In the genomic region with DNA sequence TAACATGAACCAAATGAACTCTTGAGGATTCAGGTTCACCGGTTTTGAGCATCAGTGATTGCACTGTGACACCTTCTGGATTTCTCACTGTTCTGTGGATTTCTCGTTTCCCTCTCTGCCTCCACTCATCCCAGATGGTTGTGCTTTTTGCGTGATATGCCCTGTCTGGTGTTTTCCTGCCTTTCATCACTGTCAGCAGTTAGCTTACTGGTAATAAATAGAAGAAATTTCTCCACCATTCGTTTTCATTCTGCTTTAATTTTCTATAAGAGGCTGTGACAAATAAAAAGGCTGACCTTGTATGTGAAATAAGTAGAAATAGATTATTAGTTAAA, we compare ENCODE assay signal across 21 cellular contexts. TPM values are rescaled to one million over a fixed set of nuclear protein-coding genes. Genes with fewer than 3 reads are reported as not detected.
DNase-seq lines count a peak whose midpoint lies in the region; ATAC-seq and TF ChIP-seq lines count a peak whose summit lies in the region.
"Had no signal": no experiment of that assay in that cellular context is flagged by ENCODE, and none has a peak within 500 bp of the region (broad histone marks: within the 10 kb centered on the region; RNA-seq: fewer than 3 reads in every experiment).

No MANE protein-coding gene starts in this region.

- H4K8ac ChIP-seq in IMR-90 (ENCODE audit: low read depth in 2 of 2, low read length in 2 of 2), result peak overlapping the region; percentile 46 to 88

- dilution Hi-C loops in IMR-90 (cut with HindIII; ENCODE audit: low sequenced_read_pairs, unreplicated experiment), result no loop called here

- H3K9ac ChIP-seq in IMR-90 (ENCODE audit: low read depth, low read length), result peak overlapping the region; percentile 66; the same call in 1 of the 2 replicates
- H3K9ac ChIP-seq: GM23248 had no signal

- peak overlapping the region; percentile 53 for H2AK9ac ChIP-seq in IMR-90 (replicated peaks; ENCODE audit: low read depth, low read length, poor library complexity)

- peak overlapping the region; percentile 92 for H3K27ac ChIP-seq in ACC112 (ENCODE audit: low read depth, low read length)
- peak overlapping the region; percentile 94 for H3K27ac ChIP-seq in IMR-90 (ENCODE audit: insufficient read depth, low read length)
- no peak overlapping the region for H3K27ac ChIP-seq in hepatocyte
- H3K27ac ChIP-seq: GM23248, HL-60 had no signal

- H3K23ac ChIP-seq in IMR-90 (ENCODE audit: low read depth, low read length), result peak overlapping the region; percentile 57; the same call in 1 of the 2 replicates

- peak overlapping the region; percentile 94 for H2BK5ac ChIP-seq in IMR-90 (ENCODE audit: low read depth, low read length, poor library complexity, severe bottlenecking)

- peaks cover 43% of the 10 kb centered on the region for H3K4me1 ChIP-seq in ACC112 (ENCODE audit: control insufficient read depth, insufficient read depth, low read length, unreplicated experiment)
- peaks cover 22% of the 10 kb centered on the region for H3K4me1 ChIP-seq in IMR-90 (ENCODE audit: control insufficient read depth, insufficient read depth, low read length)
- peaks cover 12% of the 10 kb centered on the region for H3K4me1 ChIP-seq in hepatocyte (ENCODE audit: insufficient read depth)

- H4K20me1 ChIP-seq in IMR-90 (ENCODE audit: insufficient read depth, low read length) (no peaks in the 10 kb centered on the region), hepatocyte (ENCODE audit: insufficient read depth, poor library complexity, severe bottlenecking) (no peaks in the 10 kb centered on the region)

- CTCF ChIA-PET in IMR-90 (lab: Yijun Ruan, JAX), result interaction anchor here (0.8 kb wide), 1 partner anchor 53 kb away, joined by 4 read pairs; no protein-coding TSS in a partner anchor

- H3K4me3 ChIP-seq in ACC112 (ENCODE audit: low read depth, low read length) (no peak overlapping the region), IMR-90 (ENCODE audit: insufficient read depth, low read depth, low read length) (no peak overlapping the region), hepatocyte (no peak overlapping the region)
- H3K4me3 ChIP-seq: GM23248 had no signal

- no TSS peak for BruUV-seq in IMR-90 (replicated peaks; lab: Mats Ljungman, UMichigan)

- H3K9me3 ChIP-seq in IMR-90 (ENCODE audit: control insufficient read depth, insufficient read depth, low read length) (no peaks in the 10 kb centered on the region), hepatocyte (ENCODE audit: low read depth) (no peaks in the 10 kb centered on the region)

- 83% methylated on average over 1 of the region's 4 CpGs; no CpG with 5 or more reads in 1 of the 2 experiments for WGBS in IMR-90 (ENCODE audit: extremely low coverage in 2 of 2, insufficient read length in 1 of 2), 2 experiments
- WGBS in hepatocyte (ENCODE audit: low lambda C conversion rate, missing lambda C conversion rate), result 71% methylated on average over 4 of the region's 4 CpGs

- peak overlapping the region; percentile 75 for H2BK20ac ChIP-seq in IMR-90 (ENCODE audit: low read depth, low read length)

- H3K4ac ChIP-seq in IMR-90 (ENCODE audit: low read depth, low read length), result peak overlapping the region; percentile 83

- in situ Hi-C loops in IMR-90 (cut with MboI; ENCODE audit: low sequenced_read_pairs), result no loop called here

- ATAC-seq in IMR-90 (ENCODE audit: low read depth), result no peak
- ATAC-seq: HepG2 had no signal

- H3K9me1 ChIP-seq in IMR-90 (ENCODE audit: insufficient read depth, low read length), result peaks cover 25% of the 10 kb centered on the region

- no peak for TF ChIP-seq POLR2A in IMR-90 (IDR thresholded peaks at IDR 0.05; ENCODE audit: low read depth, low read length)

- H3K36me3 ChIP-seq in ACC112 (ENCODE audit: insufficient read depth, low read length) (peaks cover 23% of the 10 kb centered on the region), IMR-90 (ENCODE audit: control insufficient read depth, insufficient read depth, low read length) (peaks cover 5% of the 10 kb centered on the region), hepatocyte (replicated peaks; ENCODE audit: insufficient read depth, low read depth) (no peaks in the 10 kb centered on the region)

- H2BK15ac ChIP-seq in IMR-90 (ENCODE audit: low read depth, low read length), result peak overlapping the region; percentile 99

- peak overlapping the region; percentile 67; the same call in 1 of the 2 replicates for H3K4me2 ChIP-seq in IMR-90 (ENCODE audit: low read depth, low read length)
- no peak overlapping the region for H3K4me2 ChIP-seq in hepatocyte

- no peak for TF ChIP-seq RAD21 in IMR-90 (IDR thresholded peaks at IDR 0.05; ENCODE audit: low read length)

- H3K18ac ChIP-seq in IMR-90 (ENCODE audit: low read depth, low read length), result peak overlapping the region; percentile 96

- no peaks in the 10 kb centered on the region for H3K9me2 ChIP-seq in hepatocyte (replicated peaks; ENCODE audit: insufficient read depth)

- peak overlapping the region; percentile 7 for H2AFZ ChIP-seq in ACC112 (ENCODE audit: low read length, unreplicated experiment)
- H2AFZ ChIP-seq in IMR-90 (replicated peaks; ENCODE audit: low read length, poor library complexity), result no peak overlapping the region
- H2AFZ ChIP-seq in hepatocyte, result no peak overlapping the region
- H2AFZ ChIP-seq: GM23248 had no signal

- intact Hi-C loops in IMR-90 (cut with micrococcal nuclease), result no loop called here

- peak overlapping the region; percentile 54 for H3K56ac ChIP-seq in IMR-90 (ENCODE audit: extremely low read depth, insufficient read depth, low read length)

- peak overlapping the region; percentile 61; the same call in 1 of the 2 replicates for H2BK120ac ChIP-seq in IMR-90 (ENCODE audit: low read depth, low read length)

- H3K79me1 ChIP-seq in IMR-90 (ENCODE audit: low read depth in 1 of 2, low read length in 2 of 2), result peaks cover 36 to 59% of the 10 kb centered on the region in 2 experiments

- peak overlapping the region; percentile 97 for H2AK5ac ChIP-seq in IMR-90 (ENCODE audit: low read depth, low read length)

- POLR2A ChIA-PET in IMR-90 (lab: Charles Lee; ENCODE audit: unreplicated experiment), result no interaction called here

- peak overlapping the region; percentile 88 for H4K91ac ChIP-seq in IMR-90 (ENCODE audit: insufficient read depth, low read depth, low read length)

- H3K14ac ChIP-seq in IMR-90 (replicated peaks; ENCODE audit: low read depth, low read length), result peak overlapping the region; percentile 61; the same call in 1 of the 2 replicates

- TF ChIP-seq CTCF in IMR-90 (conservative IDR thresholded peaks at IDR 0.05; ENCODE audit: low read depth, low read length) (no peak), hepatocyte (IDR thresholded peaks at IDR 0.05; ENCODE audit: poor library complexity) (no peak)

- peaks cover 52% of the 10 kb centered on the region for H3K79me2 ChIP-seq in ACC112 (ENCODE audit: control insufficient read depth, insufficient read depth, low read length, unreplicated experiment)
- peaks cover 19% of the 10 kb centered on the region for H3K79me2 ChIP-seq in hepatocyte

- H3K27me3 ChIP-seq in ACC112 (ENCODE audit: insufficient read depth, low read length) (no peaks in the 10 kb centered on the region), IMR-90 (ENCODE audit: control insufficient read depth, insufficient read depth, low read length) (no peaks in the 10 kb centered on the region), hepatocyte (no peaks in the 10 kb centered on the region)

- DNase-seq in IMR-90 (no peak), dermis blood vessel endothelial cell (peak; percentile 19), left kidney (ENCODE audit: low read depth, low spot score) (peak; percentile 26), hepatocyte (ENCODE audit: low spot score) (no peak), dedifferentiated amniotic fluid mesenchymal stem cell (ENCODE audit: extremely low spot score) (no peak), midbrain (lab: John Stamatoyannopoulos, UW) (no peak)
- DNase-seq in stimulated activated CD4-positive, alpha-beta T cell treated with anti-CD3 and anti-CD28 coated beads, Interleukin-4, amount 100 ng/mL, for 4 hours, result no peak
- DNase-seq: DMS79; GM23248; H9; KG1; NCI-H1092 treated with DMSO at 0.1 percent for 48 hours; NCI-H1436 treated with DMSO at 0.1 percent for 48 hours; NCI-H1930; NCI-H345; NCI-H524; NCI-H774; NK-92 treated with Interleukin-12 subunit alpha and Interleukin-12 subunit beta, amount 100 ng/mL, for 24 hours had no signal

- peak overlapping the region; percentile 72 for H4K5ac ChIP-seq in IMR-90 (ENCODE audit: low read depth, low read length)

TF ChIP-seq in IMR-90, 13 proteins besides CTCF, POLR2A, EP300 and RAD21:
- TF ChIP-seq BHLHE40 (IDR thresholded peaks at IDR 0.05; ENCODE audit: low read depth, low read length) (no peak), NFE2L2 (IDR thresholded peaks at IDR 0.05; ENCODE audit: low read depth, low read length) (no peak), SMC3 (IDR thresholded peaks at IDR 0.05; ENCODE audit: low read depth, low read length) (no peak), FOS (IDR thresholded peaks at IDR 0.05; ENCODE audit: low read depth, low read length) (no peak)

RNA-seq across cellular contexts. Expression of gene BPGM, which starts 16.2 kb away (rescaled TPM):
- total RNA-seq in IMR-90 (2012; rRNA removed), result 18.8 and 32.8 TPM in 2 replicates
- 16.8 and 20.0 TPM in 2 replicates for polyA plus RNA-seq in IMR-90 (2012; rRNA removed)
- 5.1 and 9.8 TPM in 2 replicates for polyA plus RNA-seq in IMR-90 (2012; cell fraction: cytosol; rRNA removed)
- polyA plus RNA-seq in IMR-90 (2012; cell fraction: nucleus; rRNA removed; ENCODE audit: low replicate concordance), result 1.6 and 14.7 TPM in 2 replicates
- 20.3 and 20.6 TPM in 2 replicates for total RNA-seq in dermis blood vessel endothelial cell
- 23.2 and 25.0 TPM in 2 replicates for total RNA-seq in hepatocyte
- 25.7 and 37.6 TPM in 2 replicates for polyA plus RNA-seq in hepatocyte

Comparison
In these comparisons a context has a peak if more than half of its experiments do, and no peak if none do; other contexts are left out.
1. DNase-seq: peak in dermis blood vessel endothelial cell (single experiment) and left kidney (single experiment); none in IMR-90 (single experiment), hepatocyte (single experiment), stimulated activated CD4-positive, alpha-beta T cell treated with anti-CD3 and anti-CD28 coated beads, Interleukin-4, amount 100 ng/mL, for 4 hours (0 of 2), dedifferentiated amniotic fluid mesenchymal stem cell (single experiment) and midbrain (single experiment).